In genomic region chr7:131602304-131602993, GRCh38 we compare ENCODE assay signal across 17 cellular contexts. TPM values are rescaled to one million over a fixed set of nuclear protein-coding genes. Genes with fewer than 3 reads are reported as not detected.
A peak's percentile ranks its signal among the peaks of the same experiment; 100 is the strongest.
DNase-seq lines count a peak whose midpoint lies in the region; ATAC-seq and TF ChIP-seq lines count a peak whose summit lies in the region.
"Had no signal": no experiment of that assay in that cellular context is flagged by ENCODE, and none has a peak within 500 bp of the region (broad histone marks: within the 10 kb centered on the region; RNA-seq: fewer than 3 reads in every experiment).

No MANE protein-coding gene starts in this region.

- BruUV-seq in PC-9 (replicated peaks; lab: Mats Ljungman, UMichigan) = no TSS peak

- no peak overlapping the region for H2AFZ ChIP-seq in PC-9

- H3F3A ChIP-seq in PC-9 (ENCODE audit: insufficient read depth, low read depth) = peaks cover 39% of the 10 kb centered on the region

- H3K4me3 ChIP-seq in right atrium auricular region (no peak overlapping the region), gastroesophageal sphincter (no peak overlapping the region), PC-9 (no peak overlapping the region)
- H3K4me3 ChIP-seq: gastrocnemius medialis, SJSA1 had no signal

- H3K27ac ChIP-seq in right atrium auricular region = peak overlapping the region in 1 of 2 donors; percentile 62
- H3K27ac ChIP-seq in gastroesophageal sphincter = no peak overlapping the region
- no peak overlapping the region for H3K27ac ChIP-seq in PC-9
- H3K27ac ChIP-seq: gastrocnemius medialis, SJSA1 had no signal

- intact Hi-C loops in Right ventricle myocardium inferior (cut with DNase I) (no loop called here), left cardiac atrium (cut with DNase I) (no loop called here), PC-9 (cut with micrococcal nuclease; ENCODE audit: unreplicated experiment) (no loop called here)

- no peak overlapping the region for H3K4me2 ChIP-seq in PC-9

- no peak for TF ChIP-seq POLR2A in gastroesophageal sphincter (IDR thresholded peaks at IDR 0.05)

- H3K27me3 ChIP-seq in right atrium auricular region (no peaks in the 10 kb centered on the region), gastroesophageal sphincter (peaks cover 14% of the 10 kb centered on the region), PC-9 (ENCODE audit: insufficient read depth, low read depth) (no peaks in the 10 kb centered on the region)
- H3K27me3 ChIP-seq: gastrocnemius medialis, SJSA1 had no signal

- TF ChIP-seq CTCF in right atrium auricular region (IDR thresholded peaks at IDR 0.05) (no peak), gastroesophageal sphincter (IDR thresholded peaks at IDR 0.05) (no peak), PC-9 (conservative IDR thresholded peaks at IDR 0.05) (no peak)

- H3K4me1 ChIP-seq in right atrium auricular region (peaks cover 0 to 35% of the 10 kb centered on the region in 2 donors), gastroesophageal sphincter (no peaks in the 10 kb centered on the region), PC-9 (replicated peaks; ENCODE audit: insufficient read depth) (peaks cover 37% of the 10 kb centered on the region)

- no peaks in the 10 kb centered on the region for H3K79me2 ChIP-seq in PC-9 (ENCODE audit: low read depth)

- no peaks in the 10 kb centered on the region for H3K9me3 ChIP-seq in right atrium auricular region
- H3K9me3 ChIP-seq in gastroesophageal sphincter = no peaks in the 10 kb centered on the region
- H3K9me3 ChIP-seq in PC-9 (ENCODE audit: insufficient read depth, low read depth) = no peaks in the 10 kb centered on the region
- H3K9me3 ChIP-seq: gastrocnemius medialis, SJSA1 had no signal

- no peaks in the 10 kb centered on the region for H3K9me2 ChIP-seq in PC-9 (ENCODE audit: insufficient read depth)

- 87 to 94% methylated on average over 6 to 10 of the region's 12 CpGs for WGBS in gastroesophageal sphincter (ENCODE audit: low coverage in 1 of 2), 2 donors

- H3K36me3 ChIP-seq in right atrium auricular region (no peaks in the 10 kb centered on the region), gastroesophageal sphincter (no peaks in the 10 kb centered on the region), PC-9 (ENCODE audit: low read depth) (no peaks in the 10 kb centered on the region)
- H3K36me3 ChIP-seq: gastrocnemius medialis, SJSA1 had no signal

- no peak for DNase-seq in Right ventricle myocardium inferior (ENCODE audit: missing footprints)
- no peak for DNase-seq in right atrium auricular region (ENCODE audit: low spot score)
- DNase-seq in NCI-H226 = peak; percentile 49
- DNase-seq in left cardiac atrium = no peak
- no peak for DNase-seq in PC-9
- DNase-seq in activated effector memory CD4-positive, alpha-beta T cell treated with anti-CD3 and anti-CD28 coated beads, Interleukin-2, amount 50 U/mL, for 16 hours = no peak
- DNase-seq: activated CD4-positive, alpha-beta T cell treated with anti-CD3 and anti-CD28 coated beads, Interleukin-2, amount 10 ng/mL, durations not matched to agents 24 days and 14 days; activated naive CD4-positive, alpha-beta T cell; cortex of kidney; NCI-H1092 treated with DMSO at 0.1 percent for 48 hours; NCI-H446; stimulated activated naive CD8-positive, alpha-beta T cell treated with anti-CD3 and anti-CD28 coated beads, Interleukin-15, amount 100 ng/mL, for 72 hours had no signal

- CTCF ChIA-PET in PC-9 (lab: Charles Lee) = no interaction called here

- peak; percentile 6 for ATAC-seq in Right ventricle myocardium inferior
- ATAC-seq in left cardiac atrium = peak; percentile 52 to 60
- ATAC-seq in gastroesophageal sphincter = no peak
- ATAC-seq in HG02763 (IDR thresholded peaks at IDR 0.05; ENCODE audit: unreplicated experiment) = no peak
- ATAC-seq: gastrocnemius medialis; natural killer cell treated with Interleukin-12 subunit alpha and Interleukin-12 subunit beta and Interleukin-15 and Interleukin-18, amount 100 ng/mL, for 72 hours; stimulated activated naive CD8-positive, alpha-beta T cell treated with anti-CD3 and anti-CD28 coated beads, Interleukin-15, amount 100 ng/mL, for 72 hours had no signal

- H4K20me1 ChIP-seq in PC-9 (ENCODE audit: insufficient read depth) = no peaks in the 10 kb centered on the region

- TF ChIP-seq EP300 in gastroesophageal sphincter (IDR thresholded peaks at IDR 0.05) = no peak

- POLR2A ChIA-PET in PC-9 (lab: Charles Lee; ENCODE audit: unreplicated experiment) = no interaction called here

RNA-seq across cellular contexts. Expression of gene PODXL, which starts 46.0 kb away (rescaled TPM):
- total RNA-seq in Right ventricle myocardium inferior (59.0 TPM), right atrium auricular region (100 to 1,000 TPM in 1 of 2 donors, 10 to 100 TPM in 1; 47.6 to 144 TPM), left cardiac atrium (10 to 100 TPM; 45.0 to 90.7 TPM), gastroesophageal sphincter (10 to 100 TPM; 13.2 to 40.2 (median 26.6) TPM), PC-9 (2021) (57.5 and 75.3 TPM in 2 replicates)

Comparison
In these comparisons a context has a peak if more than half of its experiments do, and no peak if none do; other contexts are left out.
1. ATAC-seq: peak in Right ventricle myocardium inferior (single experiment) and left cardiac atrium (2 of 2); none in gastroesophageal sphincter (single experiment) and HG02763 (single experiment).